ENCODE assay signal across 8 cellular contexts in genomic region chr11:66639066-66639813, GRCh38. TPM values are rescaled to one million over a fixed set of nuclear protein-coding genes. Genes with fewer than 3 reads are reported as not detected.
DNase-seq lines count a peak whose midpoint lies in the region; ATAC-seq and TF ChIP-seq lines count a peak whose summit lies in the region.

No MANE protein-coding gene starts in this region.

- WGBS in esophagus muscularis mucosa = 4% methylated on average over 21 of the region's 27 CpGs

- H3K27me3 ChIP-seq in BLaER1 treated with 17β-estradiol and CSF1 and Interleukin-3, amounts not matched to agents 10 nM and 100 nM = no peaks in the 10 kb centered on the region
- H3K27me3 ChIP-seq in esophagus muscularis mucosa = no peaks in the 10 kb centered on the region
- H3K27me3 ChIP-seq in neural cell (ENCODE audit: insufficient read depth, low read depth, low read length) = no peaks in the 10 kb centered on the region

- no peaks in the 10 kb centered on the region for H3K9me3 ChIP-seq in BLaER1 treated with 17β-estradiol and CSF1 and Interleukin-3, amounts not matched to agents 10 nM and 100 nM (replicated peaks in 1 of 11)
- H3K9me3 ChIP-seq in esophagus muscularis mucosa = no peaks in the 10 kb centered on the region
- no peaks in the 10 kb centered on the region for H3K9me3 ChIP-seq in neural cell (ENCODE audit: low read length)

- TF ChIP-seq POLR2A in esophagus muscularis mucosa (IDR thresholded peaks at IDR 0.05; ENCODE audit: low read depth) = no peak

- no peaks in the 10 kb centered on the region for H3K9me2 ChIP-seq in neural cell (ENCODE audit: insufficient read depth, low read length)

- ATAC-seq in HG03469 (IDR thresholded peaks at IDR 0.05; ENCODE audit: unreplicated experiment) (no peak), GM18517 (IDR thresholded peaks at IDR 0.05; ENCODE audit: unreplicated experiment) (no peak)

- peak overlapping the region; percentile 81 to 98 (median 95) for H3K27ac ChIP-seq in BLaER1 treated with 17β-estradiol and CSF1 and Interleukin-3, amounts not matched to agents 10 nM and 100 nM
- H3K27ac ChIP-seq in esophagus muscularis mucosa (replicated peaks in 1 of 4) (peak overlapping the region; percentile 89 to 93 (median 90)), neural cell (ENCODE audit: low read length) (peak overlapping the region; percentile 97)

- no peak overlapping the region for H2AFZ ChIP-seq in neural cell (ENCODE audit: low read depth, low read length)

- H3K4me1 ChIP-seq in BLaER1 treated with 17β-estradiol and CSF1 and Interleukin-3, amounts not matched to agents 10 nM and 100 nM = peaks cover 56 to 70% (median 60%) of the 10 kb centered on the region in 10 experiments
- peaks cover 63 to 84% (median 70%) of the 10 kb centered on the region in 4 donors for H3K4me1 ChIP-seq in esophagus muscularis mucosa

- H3K4me3 ChIP-seq in BLaER1 treated with 17β-estradiol and CSF1 and Interleukin-3, amounts not matched to agents 10 nM and 100 nM = peak overlapping the region; percentile 71 to 95 (median 84)
- H3K4me3 ChIP-seq in HFF-Myc (replicated peaks; ENCODE audit: low read depth, low read length) (peak overlapping the region; percentile 95), esophagus muscularis mucosa (peak overlapping the region; percentile 68 to 88 (median 80)), neural cell (ENCODE audit: low read length) (peak overlapping the region; percentile 75)

- peak overlapping the region; percentile 78 to 98 (median 88) for H3K4me2 ChIP-seq in BLaER1 treated with 17β-estradiol and CSF1 and Interleukin-3, amounts not matched to agents 10 nM and 100 nM
- H3K4me2 ChIP-seq in neural cell (ENCODE audit: low read length) = peak overlapping the region; percentile 83

- DNase-seq in HFF-Myc (ENCODE audit: extremely low read depth, low read depth) = no peak
- peak; percentile 47 for DNase-seq in UCSD-AML1 (lab: John Stamatoyannopoulos, UW; ENCODE audit: unreplicated experiment)
- DNase-seq in esophagus muscularis mucosa (ENCODE audit: extremely low spot score) = no peak
- DNase-seq in activated CD8-positive, alpha-beta memory T cell treated with anti-CD3 and anti-CD28 coated beads for 24 hours = no peak

- H3K36me3 ChIP-seq in BLaER1 treated with 17β-estradiol and CSF1 and Interleukin-3, amounts not matched to agents 10 nM and 100 nM = peaks cover 46 to 85% (median 79%) of the 10 kb centered on the region in 11 experiments
- H3K36me3 ChIP-seq in esophagus muscularis mucosa (peaks cover 16 to 49% (median 31%) of the 10 kb centered on the region in 4 donors), neural cell (ENCODE audit: insufficient read depth, low read length) (peaks cover 17% of the 10 kb centered on the region)

- peaks cover 65% of the 10 kb centered on the region for H3K79me2 ChIP-seq in neural cell (replicated peaks; ENCODE audit: insufficient read depth, low read length)

- TF ChIP-seq RAD21 in neural cell (conservative IDR thresholded peaks at IDR 0.05) = peak; percentile 8

- peak overlapping the region; percentile 91 to 98 (median 95) for H3K9ac ChIP-seq in BLaER1 treated with 17β-estradiol and CSF1 and Interleukin-3, amounts not matched to agents 10 nM and 100 nM
- H3K9ac ChIP-seq in neural cell (ENCODE audit: low read length) = peak overlapping the region; percentile 92

- peaks cover 8% of the 10 kb centered on the region for H3F3A ChIP-seq in neural cell (ENCODE audit: insufficient read depth, low read length, poor library complexity, severe bottlenecking)

- TF ChIP-seq EP300 in esophagus muscularis mucosa (IDR thresholded peaks at IDR 0.05) (no peak), neural cell (conservative IDR thresholded peaks at IDR 0.05; ENCODE audit: poor library complexity, severe bottlenecking) (no peak)

- TF ChIP-seq CTCF in HFF-Myc (IDR thresholded peaks at IDR 0.05; ENCODE audit: low read depth, low read length, missing control alignments) (no peak), esophagus muscularis mucosa (IDR thresholded peaks at IDR 0.05) (no peak), neural cell (IDR thresholded peaks at IDR 0.05; ENCODE audit: poor library complexity, severe bottlenecking) (peak; percentile 9)

- intact Hi-C loops in esophagus muscularis mucosa (cut with DNase I) = no loop called here

- H4K20me1 ChIP-seq in BLaER1 treated with 17β-estradiol and CSF1 and Interleukin-3, amounts not matched to agents 10 nM and 100 nM = peaks cover 56 to 94% (median 85%) of the 10 kb centered on the region in 11 experiments
- peaks cover 44% of the 10 kb centered on the region for H4K20me1 ChIP-seq in neural cell (ENCODE audit: insufficient read depth)

TF ChIP-seq in neural cell, 6 proteins besides CTCF, POLR2A, EP300 and RAD21:
- TF ChIP-seq SMC3 (conservative IDR thresholded peaks at IDR 0.05; ENCODE audit: poor library complexity) (peak; percentile 4), TAF1 (IDR thresholded peaks at IDR 0.05; ENCODE audit: low read depth) (no peak)
- TF ChIP-seq, protein P1, sequence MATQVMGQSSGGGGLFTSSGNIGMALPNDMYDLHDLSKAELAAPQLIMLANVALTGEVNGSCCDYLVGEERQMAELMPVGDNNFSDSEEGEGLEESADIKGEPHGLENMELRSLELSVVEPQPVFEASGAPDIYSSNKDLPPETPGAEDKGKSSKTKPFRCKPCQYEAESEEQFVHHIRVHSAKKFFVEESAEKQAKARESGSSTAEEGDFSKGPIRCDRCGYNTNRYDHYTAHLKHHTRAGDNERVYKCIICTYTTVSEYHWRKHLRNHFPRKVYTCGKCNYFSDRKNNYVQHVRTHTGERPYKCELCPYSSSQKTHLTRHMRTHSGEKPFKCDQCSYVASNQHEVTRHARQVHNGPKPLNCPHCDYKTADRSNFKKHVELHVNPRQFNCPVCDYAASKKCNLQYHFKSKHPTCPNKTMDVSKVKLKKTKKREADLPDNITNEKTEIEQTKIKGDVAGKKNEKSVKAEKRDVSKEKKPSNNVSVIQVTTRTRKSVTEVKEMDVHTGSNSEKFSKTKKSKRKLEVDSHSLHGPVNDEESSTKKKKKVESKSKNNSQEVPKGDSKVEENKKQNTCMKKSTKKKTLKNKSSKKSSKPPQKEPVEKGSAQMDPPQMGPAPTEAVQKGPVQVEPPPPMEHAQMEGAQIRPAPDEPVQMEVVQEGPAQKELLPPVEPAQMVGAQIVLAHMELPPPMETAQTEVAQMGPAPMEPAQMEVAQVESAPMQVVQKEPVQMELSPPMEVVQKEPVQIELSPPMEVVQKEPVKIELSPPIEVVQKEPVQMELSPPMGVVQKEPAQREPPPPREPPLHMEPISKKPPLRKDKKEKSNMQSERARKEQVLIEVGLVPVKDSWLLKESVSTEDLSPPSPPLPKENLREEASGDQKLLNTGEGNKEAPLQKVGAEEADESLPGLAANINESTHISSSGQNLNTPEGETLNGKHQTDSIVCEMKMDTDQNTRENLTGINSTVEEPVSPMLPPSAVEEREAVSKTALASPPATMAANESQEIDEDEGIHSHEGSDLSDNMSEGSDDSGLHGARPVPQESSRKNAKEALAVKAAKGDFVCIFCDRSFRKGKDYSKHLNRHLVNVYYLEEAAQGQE (IDR thresholded peaks at IDR 0.05; ENCODE audit: borderline replicate concordance) = no peak

RNA-seq across cellular contexts. Expression of gene RBM4, which starts 0.7 kb away (rescaled TPM):
- 100 to 1,000 TPM in 1 of 4 donors, 10 to 100 TPM in 3; 82.2 to 101 (median 90.2) TPM for total RNA-seq in esophagus muscularis mucosa
- polyA plus RNA-seq in neural cell = 456 and 510 TPM in 2 replicates
- 232 and 238 TPM in 2 replicates for polyA minus RNA-seq in neural cell

RNA-seq across cellular contexts. Expression of gene RBM14, which starts 22.8 kb away (rescaled TPM):
- 10 to 100 TPM; 30.5 to 41.7 (median 34.9) TPM for total RNA-seq in esophagus muscularis mucosa
- polyA plus RNA-seq in neural cell = 43.0 and 44.8 TPM in 2 replicates
- 75.0 and 75.5 TPM in 2 replicates for polyA minus RNA-seq in neural cell

RNA-seq across cellular contexts. Expression of gene RBM4B, which starts 38.4 kb away (rescaled TPM):
- 10 to 100 TPM; 10.3 to 13.2 (median 12.2) TPM for total RNA-seq in esophagus muscularis mucosa
- polyA plus RNA-seq in neural cell = 197 and 212 TPM in 2 replicates
- 138 and 152 TPM in 2 replicates for polyA minus RNA-seq in neural cell

RNA-seq across cellular contexts. Expression of gene CCS, which starts 46.3 kb away (rescaled TPM):
- total RNA-seq in esophagus muscularis mucosa = 10 to 100 TPM; 27.8 to 50.7 (median 34.8) TPM
- 40.8 and 71.6 TPM in 2 replicates for polyA plus RNA-seq in neural cell
- polyA minus RNA-seq in neural cell = 18.6 and 19.5 TPM in 2 replicates

RNA-seq across cellular contexts. Expression of gene CCDC87, which starts 46.4 kb away (rescaled TPM):
- total RNA-seq in esophagus muscularis mucosa = under 1 TPM; 0.17 to 0.83 (median 0.46) TPM
- 0.48 TPM in 1 of 2 replicates, not detected in the other for polyA plus RNA-seq in neural cell
- polyA minus RNA-seq in neural cell = 1.0 and 1.2 TPM in 2 replicates
